Comparison of ENCODE assay signal across 17 cellular contexts in the genomic region with DNA sequence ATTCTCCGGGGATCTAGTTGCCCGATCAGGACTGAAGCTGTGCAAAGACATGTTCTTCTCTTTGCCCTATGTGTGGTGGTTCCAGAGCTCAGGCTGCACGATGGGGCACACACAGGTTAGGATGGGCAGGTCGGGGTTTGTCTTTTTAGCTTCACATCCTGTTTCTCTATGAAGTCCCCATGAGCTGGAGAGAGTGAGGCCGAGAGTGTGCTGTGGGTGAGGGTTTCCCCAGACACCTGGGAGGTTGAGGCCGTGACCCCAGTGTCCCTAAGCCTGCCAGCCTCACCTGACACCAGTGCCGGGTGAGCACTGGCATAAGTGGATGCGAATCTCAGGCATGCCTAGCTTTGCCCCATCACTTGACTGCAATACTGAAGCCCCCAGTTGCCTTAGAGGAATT. TPM values are rescaled to one million over a fixed set of nuclear protein-coding genes. Genes with fewer than 3 reads are reported as not detected.
DNase-seq lines count a peak whose midpoint lies in the region; ATAC-seq and TF ChIP-seq lines count a peak whose summit lies in the region.
"Had no signal": no experiment of that assay in that cellular context is flagged by ENCODE, and none has a peak within 500 bp of the region (broad histone marks: within the 10 kb centered on the region; RNA-seq: fewer than 3 reads in every experiment).

No MANE protein-coding gene starts in this region.

- no peak for DNase-seq in activated CD8-positive, alpha-beta T cell treated with anti-CD3 and anti-CD28 coated beads for 36 hours
- DNase-seq in HuH-7 (ENCODE audit: low spot score) = no peak
- no peak for DNase-seq in DMS53 (lab: John Stamatoyannopoulos, UW)
- DNase-seq in DMS114 treated with DMSO at 0.1 percent for 48 hours (lab: John Stamatoyannopoulos, UW; ENCODE audit: unreplicated experiment) = no peak
- DNase-seq: activated naive CD4-positive, alpha-beta T cell treated with anti-CD3 and anti-CD28 coated beads, Interleukin-2, amount 10 ng/mL, durations not matched to agents 7 days and 5 days; kidney; MG63; psoas muscle; SJCRH30; stimulated activated CD8-positive, alpha-beta memory T cell treated with anti-CD3 and anti-CD28 coated beads, Interleukin-4, amount 100 ng/mL, for 48 hours; upper lobe of right lung had no signal

- no peak overlapping the region for H3K4me3 ChIP-seq in BLaER1
- H3K4me3 ChIP-seq: GM23338, MG63, psoas muscle, SJCRH30, upper lobe of right lung had no signal

- no peaks in the 10 kb centered on the region for H3K27me3 ChIP-seq in BLaER1
- H3K27me3 ChIP-seq: MG63, SJCRH30, upper lobe of right lung had no signal

- no peaks in the 10 kb centered on the region for H3K36me3 ChIP-seq in BLaER1
- H3K36me3 ChIP-seq: MG63, SJCRH30, upper lobe of right lung had no signal

- peak overlapping the region; percentile 63; the same call in 1 of the 2 replicates for H3K4me2 ChIP-seq in BLaER1
- H3K4me2 ChIP-seq: GM23338 had no signal

- no peaks in the 10 kb centered on the region for H3K36me3 Mint-ChIP-seq in activated CD8-positive, alpha-beta T cell treated with anti-CD3 and anti-CD28 coated beads for 36 hours (ENCODE audit: low read depth)
- H3K36me3 Mint-ChIP-seq: activated naive CD4-positive, alpha-beta T cell treated with anti-CD3 and anti-CD28 coated beads, Interleukin-2, amount 10 ng/mL, durations not matched to agents 7 days and 5 days had no signal

- H4K20me1 ChIP-seq in BLaER1 = no peaks in the 10 kb centered on the region

- POLR2A ChIA-PET in activated CD8-positive, alpha-beta T cell treated with anti-CD3 and anti-CD28 coated beads for 36 hours (lab: Charles Lee) = no interaction called here

- peaks cover 17% of the 10 kb centered on the region for H3K4me1 ChIP-seq in BLaER1
- H3K4me1 ChIP-seq: psoas muscle, upper lobe of right lung had no signal

- H3K9me3 ChIP-seq in BLaER1 = no peaks in the 10 kb centered on the region
- H3K9me3 ChIP-seq: MG63, psoas muscle, SJCRH30, upper lobe of right lung had no signal

- no peaks in the 10 kb centered on the region for H3K4me1 Mint-ChIP-seq in activated CD8-positive, alpha-beta T cell treated with anti-CD3 and anti-CD28 coated beads for 36 hours (ENCODE audit: low read depth)

- no peak for TF ChIP-seq CTCF in activated CD8-positive, alpha-beta T cell treated with anti-CD3 and anti-CD28 coated beads for 36 hours (IDR thresholded peaks at IDR 0.05)

- no peaks in the 10 kb centered on the region for H3K9me3 Mint-ChIP-seq in activated CD8-positive, alpha-beta T cell treated with anti-CD3 and anti-CD28 coated beads for 36 hours
- H3K9me3 Mint-ChIP-seq: activated naive CD4-positive, alpha-beta T cell treated with anti-CD3 and anti-CD28 coated beads, Interleukin-2, amount 10 ng/mL, durations not matched to agents 7 days and 5 days; GM23338 had no signal

- H3K9ac ChIP-seq in BLaER1 = no peak overlapping the region

- intact Hi-C loops in activated CD8-positive, alpha-beta T cell treated with anti-CD3 and anti-CD28 coated beads for 36 hours (cut with micrococcal nuclease) = no loop called here

- CTCF ChIA-PET in activated CD8-positive, alpha-beta T cell treated with anti-CD3 and anti-CD28 coated beads for 36 hours (lab: Charles Lee) = interaction anchor here (1.0 to 1.1 kb wide), 2 partner anchors 30 to 89 kb away, joined by 3 read pairs; no protein-coding TSS in a partner anchor

- ATAC-seq in GM18909 (IDR thresholded peaks at IDR 0.05; ENCODE audit: poor library complexity, unreplicated experiment) (peak; percentile 89), GM21576 (IDR thresholded peaks at IDR 0.05; ENCODE audit: unreplicated experiment) (peak; percentile 91), HG03095 (IDR thresholded peaks at IDR 0.05; ENCODE audit: unreplicated experiment) (peak; percentile 85)
- ATAC-seq in activated CD8-positive, alpha-beta T cell treated with anti-CD3 and anti-CD28 coated beads for 36 hours = no peak
- ATAC-seq: psoas muscle, upper lobe of right lung had no signal

- no peak overlapping the region for H3K27ac Mint-ChIP-seq in activated CD8-positive, alpha-beta T cell treated with anti-CD3 and anti-CD28 coated beads for 36 hours
- H3K27ac Mint-ChIP-seq: activated naive CD4-positive, alpha-beta T cell treated with anti-CD3 and anti-CD28 coated beads, Interleukin-2, amount 10 ng/mL, durations not matched to agents 7 days and 5 days; GM23338 had no signal

- no peak overlapping the region for H3K4me3 Mint-ChIP-seq in activated CD8-positive, alpha-beta T cell treated with anti-CD3 and anti-CD28 coated beads for 36 hours
- H3K4me3 Mint-ChIP-seq: activated naive CD4-positive, alpha-beta T cell treated with anti-CD3 and anti-CD28 coated beads, Interleukin-2, amount 10 ng/mL, durations not matched to agents 7 days and 5 days; GM23338 had no signal

- peaks cover 5% of the 10 kb centered on the region for H3K27me3 Mint-ChIP-seq in activated CD8-positive, alpha-beta T cell treated with anti-CD3 and anti-CD28 coated beads for 36 hours

- no peak overlapping the region for H3K27ac ChIP-seq in BLaER1
- H3K27ac ChIP-seq: psoas muscle, SJCRH30, upper lobe of right lung had no signal

RNA-seq across cellular contexts. Expression of gene IGF1, which starts 32.9 kb away (rescaled TPM):
- total RNA-seq in activated CD8-positive, alpha-beta T cell treated with anti-CD3 and anti-CD28 coated beads for 36 hours = 1 to 10 TPM in 1 of 2 experiments, under 1 TPM in 1; 0.90 to 1.2 TPM
- total RNA-seq: endothelial cell of umbilical vein, GM23338 had no signal
